In genomic region chr19:38375098-38375493, GRCh38 we compare ENCODE assay signal across 8 cellular contexts. TPM values are rescaled to one million over a fixed set of nuclear protein-coding genes. Genes with fewer than 3 reads are reported as not detected.
DNase-seq lines count a peak whose midpoint lies in the region; ATAC-seq, FAIRE-seq and TF ChIP-seq lines count a peak whose summit lies in the region.

No MANE protein-coding gene starts in this region.

- H3K9me3 ChIP-seq in GM23248 (ENCODE audit: low read depth): no peaks in the 10 kb centered on the region
- H3K9me3 ChIP-seq in SK-N-SH: no peaks in the 10 kb centered on the region
- H3K9me3 ChIP-seq in fibroblast of lung (ENCODE audit: control insufficient read depth, insufficient read depth, low read depth, low read length): no peaks in the 10 kb centered on the region
- no peaks in the 10 kb centered on the region for H3K9me3 ChIP-seq in pancreas

- no peak for TF ChIP-seq RAD21 in SK-N-SH (IDR thresholded peaks at IDR 0.05; ENCODE audit: low read length)

- H3K9ac ChIP-seq in GM23248 (peak overlapping the region; percentile 96), SK-N-SH (peak overlapping the region; percentile 96), fibroblast of lung (ENCODE audit: insufficient read depth, low read length) (peak overlapping the region; percentile 83)

- intact Hi-C loops in pancreas (cut with DNase I): no loop called here

- WGBS in GM23248 (ENCODE audit: low coverage in 1 of 2, low lambda C conversion rate in 2 of 2, missing lambda C conversion rate in 2 of 2), 2 experiments: 1 to 2% methylated on average over 17 to 18 of the region's 18 CpGs
- WGBS in SK-N-SH (ENCODE audit: low lambda C conversion rate): under 1% methylated on average over 18 of the region's 18 CpGs
- 0 to 1% methylated on average over 18 of the region's 18 CpGs for WGBS in pancreas, 2 donors

- in situ Hi-C loops in GM23248 (cut with MboI): no loop called here

- TF ChIP-seq CTCF in SK-N-SH (IDR thresholded peaks at IDR 0.05) (no peak), fibroblast of lung (conservative IDR thresholded peaks at IDR 0.05 in 1 of 2, IDR thresholded peaks at IDR 0.05 in 1 of 2; ENCODE audit: low read depth in 1 of 2, low read length in 2 of 2) (no peak), pancreas (IDR thresholded peaks at IDR 0.05) (no peak)

- H3K4me2 ChIP-seq in GM23248 (ENCODE audit: unreplicated experiment) (peak overlapping the region; percentile 84), SK-N-SH (peak overlapping the region; percentile 78), fibroblast of lung (ENCODE audit: extremely low read depth, insufficient read depth, low read length) (peak overlapping the region; percentile 89)

- no peak for FAIRE-seq in pancreas (lab: Jason Lieb, UNC)

- H3K4me3 ChIP-seq in GM23248 (peak overlapping the region; percentile 92), SK-N-SH (ENCODE audit: low read depth in 2 of 2, low read length in 1 of 2) (peak overlapping the region; percentile 68 to 91), fibroblast of lung (replicated peaks in 1 of 4; ENCODE audit: control extremely low read depth in 1 of 4, insufficient read depth in 1 of 4, low read depth in 3 of 4, low read length in 4 of 4) (peak overlapping the region; percentile 78 to 94 (median 87)), pancreas (peak overlapping the region; percentile 47 to 91 (median 76))

- H3F3A ChIP-seq in GM23248 (ENCODE audit: insufficient read depth) (no peaks in the 10 kb centered on the region), SK-N-SH (replicated peaks; ENCODE audit: insufficient read depth) (no peaks in the 10 kb centered on the region)

- H4K20me1 ChIP-seq in GM23248 (ENCODE audit: insufficient read depth) (no peaks in the 10 kb centered on the region; the same call in 1 of the 2 replicates), SK-N-SH (ENCODE audit: insufficient read depth) (peaks cover 26% of the 10 kb centered on the region), fibroblast of lung (ENCODE audit: control insufficient read depth, extremely low read depth, insufficient read depth, low read length) (no peaks in the 10 kb centered on the region)

- CTCF ChIA-PET in SK-N-SH (lab: Yijun Ruan, JAX): interaction anchor here (1.2 to 2.4 kb wide), 6 partner anchors 10 to 140 kb away, joined by 3 to 12 read pairs (median 10); partner anchors contain the start of genes CATSPERG and FAM98C

- peaks cover 18% of the 10 kb centered on the region for H3K4me1 ChIP-seq in GM23248 (ENCODE audit: insufficient read depth)
- peaks cover 6 to 14% of the 10 kb centered on the region in 2 experiments; a peak in 3 of 4 replicates for H3K4me1 ChIP-seq in SK-N-SH (ENCODE audit: control insufficient read depth in 1 of 2, insufficient read depth in 2 of 2, low read depth in 1 of 2, low read length in 1 of 2)
- H3K4me1 ChIP-seq in fibroblast of lung (ENCODE audit: control insufficient read depth, extremely low read depth, insufficient read depth, low read length): peaks cover 7% of the 10 kb centered on the region
- H3K4me1 ChIP-seq in pancreas: peaks cover 0 to 11% (median 4%) of the 10 kb centered on the region in 3 donors

- no peaks in the 10 kb centered on the region for H3K9me2 ChIP-seq in GM23248 (ENCODE audit: insufficient read depth)
- H3K9me2 ChIP-seq in SK-N-SH: no peaks in the 10 kb centered on the region

- H3K27ac ChIP-seq in GM23248 (peak overlapping the region; percentile 88), SK-N-SH (ENCODE audit: low read depth in 2 of 2, low read length in 1 of 2) (peak overlapping the region; percentile 82 to 87), fibroblast of lung (ENCODE audit: insufficient read depth, low read length) (peak overlapping the region; percentile 90), pancreas (peak overlapping the region; percentile 76 to 88 (median 84))

- POLR2A ChIA-PET in SK-N-SH (lab: Yijun Ruan, JAX): interaction anchor here (1.2 to 3.6 kb wide), 5 partner anchors 10 to 468 kb away, joined by 4 to 29 read pairs (median 6); partner anchors contain the start of genes GGN and SPRED3

- H3K79me2 ChIP-seq in GM23248 (ENCODE audit: insufficient read depth) (peaks cover 53% of the 10 kb centered on the region), SK-N-SH (ENCODE audit: insufficient read depth) (peaks cover 53% of the 10 kb centered on the region), fibroblast of lung (ENCODE audit: control insufficient read depth, insufficient read depth, low read length) (peaks cover 34% of the 10 kb centered on the region)

- peak; percentile 4 to 15 (median 10) for ATAC-seq in pancreas
- no peak for ATAC-seq in HG02884 (IDR thresholded peaks at IDR 0.05; ENCODE audit: unreplicated experiment)

- H3K36me3 ChIP-seq in GM23248 (ENCODE audit: low read depth): peaks cover 15% of the 10 kb centered on the region; the same call in 1 of the 2 replicates
- H3K36me3 ChIP-seq in SK-N-SH (replicated peaks in 1 of 2; ENCODE audit: control insufficient read depth in 1 of 2, insufficient read depth in 2 of 2, low read length in 1 of 2): peaks cover 7 to 18% of the 10 kb centered on the region in 2 experiments
- peaks cover 10% of the 10 kb centered on the region for H3K36me3 ChIP-seq in fibroblast of lung (ENCODE audit: control insufficient read depth, insufficient read depth, low read length)
- H3K36me3 ChIP-seq in pancreas: peaks cover 0 to 8% (median 0%) of the 10 kb centered on the region in 3 donors

- H3K27me3 ChIP-seq in GM23248 (replicated peaks; ENCODE audit: insufficient read depth) (no peaks in the 10 kb centered on the region), SK-N-SH (ENCODE audit: insufficient read depth) (no peaks in the 10 kb centered on the region), fibroblast of lung (ENCODE audit: control insufficient read depth, insufficient read depth, low read length) (peaks cover 2% of the 10 kb centered on the region), pancreas (no peaks in the 10 kb centered on the region)

- TF ChIP-seq EP300 in SK-N-SH (IDR thresholded peaks at IDR 0.05; ENCODE audit: borderline replicate concordance in 1 of 2, low read depth in 1 of 2, low read length in 1 of 2): no peak

- DNase-seq in GM23248 (no peak), SK-N-SH (no peak), fibroblast of lung (ENCODE audit: low read depth in 2 of 2) (peak in 1 of 2 donors; percentile 17), pancreas (no peak), C1 segment of cervical spinal cord (lab: John Stamatoyannopoulos, UW) (no peak), globus pallidus (ENCODE audit: low spot score) (no peak)
- no peak for DNase-seq in activated CD8-positive, alpha-beta memory T cell treated with anti-CD3 and anti-CD28 coated beads, Interleukin-2, amount 50 U/mL, for 4 hours

- H2AFZ ChIP-seq in GM23248 (peak overlapping the region; percentile 93), SK-N-SH (ENCODE audit: low read depth) (peak overlapping the region; percentile 97; the same call in 1 of the 2 replicates), fibroblast of lung (ENCODE audit: low read length) (peak overlapping the region; percentile 48)

RNA-seq across cellular contexts. Expression of gene PSMD8, which starts 0.7 kb away (rescaled TPM):
- 231 and 331 TPM in 2 replicates for total RNA-seq in GM23248 (2014; rRNA removed; shearing (Covaris generic))
- polyA plus RNA-seq in GM23248 (2016; fragmentation: Nextera tagmentation; extraction: Ambion mirVana) (292 and 305 TPM in 2 replicates), SK-N-SH (2012; rRNA removed) (400 and 453 TPM in 2 replicates), fibroblast of lung (287 and 366 TPM in 2 replicates), pancreas (10 to 100 TPM; 25.3 to 76.0 TPM)
- 207 and 336 TPM in 2 replicates for polyA plus RNA-seq in SK-N-SH (2012; cell fraction: cytosol; rRNA removed)
- polyA plus RNA-seq in SK-N-SH (2012; cell fraction: nucleus; rRNA removed): 110 and 206 TPM in 2 replicates
- total RNA-seq in fibroblast of lung (190 and 217 TPM in 2 replicates), pancreas (10 to 100 TPM; 45.0 to 71.3 (median 58.7) TPM)
- 221 and 297 TPM in 2 replicates for polyA plus RNA-seq in fibroblast of lung (2012)
- polyA minus RNA-seq in fibroblast of lung (ENCODE audit: low replicate concordance): 338 and 417 TPM in 2 replicates

RNA-seq across cellular contexts. Expression of gene GGN, which starts 12.7 kb away (rescaled TPM):
- total RNA-seq in GM23248 (2014; rRNA removed; shearing (Covaris generic)): 1.1 and 1.8 TPM in 2 replicates
- 1.4 and 2.0 TPM in 2 replicates for polyA plus RNA-seq in GM23248 (2016; fragmentation: Nextera tagmentation; extraction: Ambion mirVana)
- 0.48 and 0.52 TPM in 2 replicates for polyA plus RNA-seq in SK-N-SH (2012; rRNA removed)
- polyA plus RNA-seq in SK-N-SH (2012; cell fraction: cytosol; rRNA removed): 0.37 and 0.63 TPM in 2 replicates
- 2.0 and 4.0 TPM in 2 replicates for polyA plus RNA-seq in SK-N-SH (2012; cell fraction: nucleus; rRNA removed)
- total RNA-seq in fibroblast of lung: under 0.01 and 0.50 TPM in 2 replicates
- polyA plus RNA-seq in fibroblast of lung: 0.15 and 0.20 TPM in 2 replicates
- 1.4 and 2.1 TPM in 2 replicates for polyA plus RNA-seq in fibroblast of lung (2012)
- 1.1 TPM in 1 of 2 replicates, not detected in the other for polyA minus RNA-seq in fibroblast of lung (ENCODE audit: low replicate concordance)
- under 1 TPM in 4 of 6 donors, not detected in 2; 0.23 to 0.44 (median 0.26) TPM for total RNA-seq in pancreas
- 1 to 10 TPM in 1 of 2 donors, under 1 TPM in 1; 0.30 to 2.2 TPM for polyA plus RNA-seq in pancreas

RNA-seq across cellular contexts. Expression of gene SPRED3, which starts 13.4 kb away (rescaled TPM):
- 2.1 and 7.7 TPM in 2 replicates for total RNA-seq in GM23248 (2014; rRNA removed; shearing (Covaris generic))
- polyA plus RNA-seq in GM23248 (2016; fragmentation: Nextera tagmentation; extraction: Ambion mirVana): 1.8 and 1.9 TPM in 2 replicates
- polyA plus RNA-seq in SK-N-SH (2012; rRNA removed): 10.5 and 11.1 TPM in 2 replicates
- 4.3 and 5.6 TPM in 2 replicates for polyA plus RNA-seq in SK-N-SH (2012; cell fraction: cytosol; rRNA removed)
- polyA plus RNA-seq in SK-N-SH (2012; cell fraction: nucleus; rRNA removed): 50.6 and 58.3 TPM in 2 replicates
- 0.77 and 1.5 TPM in 2 replicates for total RNA-seq in fibroblast of lung
- polyA plus RNA-seq in fibroblast of lung: 2.0 and 4.8 TPM in 2 replicates
- 2.8 and 6.8 TPM in 2 replicates for polyA plus RNA-seq in fibroblast of lung (2012)
- 9.5 and 18.3 TPM in 2 replicates for polyA minus RNA-seq in fibroblast of lung (ENCODE audit: low replicate concordance)
- 1 to 10 TPM in 3 of 6 donors, under 1 TPM in 3; 0.37 to 3.1 (median 0.96) TPM for total RNA-seq in pancreas
- 1 to 10 TPM in 1 of 2 donors, under 1 TPM in 1; 0.80 to 5.2 TPM for polyA plus RNA-seq in pancreas

RNA-seq across cellular contexts. Expression of gene FAM98C, which starts 27.8 kb away (rescaled TPM):
- total RNA-seq in GM23248 (2014; rRNA removed; shearing (Covaris generic)): 18.1 and 27.3 TPM in 2 replicates
- polyA plus RNA-seq in GM23248 (2016; fragmentation: Nextera tagmentation; extraction: Ambion mirVana) (13.8 and 16.5 TPM in 2 replicates), SK-N-SH (2012; rRNA removed) (24.9 and 26.7 TPM in 2 replicates), fibroblast of lung (4.5 and 4.9 TPM in 2 replicates), pancreas (10 to 100 TPM; 20.6 to 26.7 TPM)
- polyA plus RNA-seq in SK-N-SH (2012; cell fraction: cytosol; rRNA removed): 10.6 and 16.0 TPM in 2 replicates
- 64.7 and 94.3 TPM in 2 replicates for polyA plus RNA-seq in SK-N-SH (2012; cell fraction: nucleus; rRNA removed)
- total RNA-seq in fibroblast of lung (8.5 and 10.6 TPM in 2 replicates), pancreas (10 to 100 TPM; 11.3 to 18.9 (median 15.5) TPM)
- polyA plus RNA-seq in fibroblast of lung (2012): 10.1 and 12.2 TPM in 2 replicates
- 6.2 and 9.0 TPM in 2 replicates for polyA minus RNA-seq in fibroblast of lung (ENCODE audit: low replicate concordance)

RNA-seq across cellular contexts. Expression of gene CATSPERG, which starts 39.5 kb away (rescaled TPM):
- total RNA-seq in GM23248 (2014; rRNA removed; shearing (Covaris generic)): 0.63 TPM in 1 of 2 replicates, not detected in the other
- 0.53 and 1.1 TPM in 2 replicates for polyA plus RNA-seq in GM23248 (2016; fragmentation: Nextera tagmentation; extraction: Ambion mirVana)
- 2.0 and 2.1 TPM in 2 replicates for polyA plus RNA-seq in SK-N-SH (2012; rRNA removed)
- 0.57 and 0.60 TPM in 2 replicates for polyA plus RNA-seq in SK-N-SH (2012; cell fraction: cytosol; rRNA removed)
- 10.1 and 11.7 TPM in 2 replicates for polyA plus RNA-seq in SK-N-SH (2012; cell fraction: nucleus; rRNA removed)
- total RNA-seq in fibroblast of lung: 1.3 and 2.0 TPM in 2 replicates
- 0.16 and 0.43 TPM in 2 replicates for polyA plus RNA-seq in fibroblast of lung
- polyA plus RNA-seq in fibroblast of lung (2012): 0.14 TPM in 1 of 2 replicates, not detected in the other
- 1.2 TPM in 1 of 2 replicates, not detected in the other for polyA minus RNA-seq in fibroblast of lung (ENCODE audit: low replicate concordance)
- total RNA-seq in pancreas: 1 to 10 TPM; 1.0 to 4.7 (median 2.8) TPM
- polyA plus RNA-seq in pancreas: 1 to 10 TPM; 3.1 to 6.9 TPM
